In the genomic region with DNA sequence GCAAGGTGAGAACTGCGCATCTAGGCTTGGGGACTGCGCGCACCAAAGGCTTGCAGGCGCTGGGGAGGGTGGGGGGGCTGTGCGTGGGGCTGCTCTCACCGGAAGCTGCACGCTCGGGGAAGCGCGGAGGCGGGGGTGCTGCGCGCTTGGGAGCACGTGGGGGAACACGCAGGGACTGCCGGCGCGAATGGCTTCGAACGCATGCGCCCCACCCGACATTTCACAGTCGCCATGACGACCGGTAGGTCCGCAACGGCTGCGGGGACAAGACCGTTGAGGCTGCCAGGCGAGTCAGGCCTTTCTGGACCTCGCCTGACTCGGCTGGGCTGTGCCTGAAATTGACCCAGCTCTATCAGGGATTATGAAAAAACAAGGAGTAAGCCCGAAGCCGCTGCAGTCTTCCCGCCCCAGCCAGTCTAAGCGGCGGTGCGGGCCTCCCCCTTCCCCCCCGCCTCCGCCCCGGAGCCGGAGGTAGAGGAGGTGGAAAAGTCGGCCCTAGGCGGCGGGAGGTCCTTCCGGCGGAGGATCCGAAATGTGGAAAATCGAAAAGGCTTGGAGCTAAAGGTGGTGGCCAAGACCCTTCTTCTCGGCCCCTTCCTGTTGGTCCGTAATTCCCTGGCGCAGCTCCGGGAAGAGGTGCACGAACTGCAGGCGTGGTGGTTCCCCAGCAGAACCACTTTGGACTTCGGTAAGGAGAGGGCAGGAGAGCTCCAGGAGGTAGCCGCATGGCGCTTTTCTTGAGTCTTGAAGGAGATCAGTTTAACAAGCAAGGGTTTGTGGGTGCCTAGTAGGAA, we compare ENCODE assay signal across 8 cellular contexts.
A peak's percentile ranks its signal among the peaks of the same experiment; 100 is the strongest.
DNase-seq lines count a peak whose midpoint lies in the region; ATAC-seq and TF ChIP-seq lines count a peak whose summit lies in the region.

No MANE protein-coding gene starts in this region.

- ATAC-seq in GM18870 (IDR thresholded peaks at IDR 0.05; ENCODE audit: unreplicated experiment) (no peak), GM19455 (IDR thresholded peaks at IDR 0.05; ENCODE audit: unreplicated experiment) (no peak), HG02588 (IDR thresholded peaks at IDR 0.05; ENCODE audit: unreplicated experiment) (no peak)

- DNase-seq in SW480 (ENCODE audit: low spot score) (peak; percentile 59), cardiac fibroblast (ENCODE audit: low read depth in 2 of 2) (peak; percentile 15 to 29), kidney glomerular epithelial cell (lab: John Stamatoyannopoulos, UW) (peak; percentile 14)
- peak; percentile 19 for DNase-seq in stimulated activated CD4-positive, alpha-beta T cell treated with anti-CD3 and anti-CD28 coated beads, Interleukin-12 subunit alpha, Interleukin-12 subunit beta, amount 100 ng/mL, for 4 hours

- no peaks in the 10 kb centered on the region for H3K4me1 ChIP-seq in ES-I3 (ENCODE audit: insufficient read depth, low read length)

- no peaks in the 10 kb centered on the region for H3K36me3 ChIP-seq in ES-I3 (ENCODE audit: insufficient read depth, low read length)

- H3K9ac ChIP-seq in ES-I3 (ENCODE audit: low read depth, low read length): peak overlapping the region; percentile 63

- TF ChIP-seq CTCF in cardiac fibroblast (IDR thresholded peaks at IDR 0.05; ENCODE audit: low read depth, low read length): no peak

- H3K4me3 ChIP-seq in cardiac fibroblast (replicated peaks in 1 of 2; ENCODE audit: low read depth in 2 of 2, low read length in 2 of 2): peak overlapping the region; percentile 37 to 42

- no peaks in the 10 kb centered on the region for H3K9me3 ChIP-seq in ES-I3 (ENCODE audit: control insufficient read depth, insufficient read depth, low read length)
